In genomic region chr11:65353900-65354264, GRCh38 we compare ENCODE assay signal across 6 cellular contexts. TPM values are rescaled to one million over a fixed set of nuclear protein-coding genes. Genes with fewer than 3 reads are reported as not detected.
DNase-seq lines count a peak whose midpoint lies in the region; ATAC-seq and TF ChIP-seq lines count a peak whose summit lies in the region.

No MANE protein-coding gene starts in this region.

- no peak for TF ChIP-seq POLR2A in upper lobe of left lung (IDR thresholded peaks at IDR 0.05)

- H3K4me3 Mint-ChIP-seq in activated naive CD4-positive, alpha-beta T cell treated with anti-CD3 and anti-CD28 coated beads, Interleukin-2, amount 10 ng/mL, durations not matched to agents 7 days and 5 days, result peak overlapping the region; percentile 67

- CTCF ChIA-PET in activated naive CD4-positive, alpha-beta T cell treated with anti-CD3 and anti-CD28 coated beads, Interleukin-2, amount 10 ng/mL, durations not matched to agents 7 days and 5 days (lab: Charles Lee), result interaction anchor here (0.8 to 1.1 kb wide), 2 partner anchors 24 to 28 kb away, joined by 3 read pairs; no protein-coding TSS in a partner anchor

- 100% methylated on average over 2 of the region's 16 CpGs for WGBS in iPS DF 6.9 (ENCODE audit: insufficient coverage, insufficient read length)
- WGBS in upper lobe of left lung, 2 donors, result 23 to 28% methylated on average over 16 of the region's 16 CpGs

- H3K36me3 ChIP-seq in iPS DF 6.9 (ENCODE audit: control insufficient read depth, insufficient read depth, low read length) (peaks cover 11% of the 10 kb centered on the region), upper lobe of left lung (peaks cover 10 to 45% (median 34%) of the 10 kb centered on the region in 4 donors)

- H3K4me1 ChIP-seq in iPS DF 6.9 (ENCODE audit: control insufficient read depth, insufficient read depth, low read length), result no peaks in the 10 kb centered on the region
- H3K4me1 ChIP-seq in upper lobe of left lung, result peaks cover 16 to 22% (median 21%) of the 10 kb centered on the region in 4 donors

- TF ChIP-seq EP300 in upper lobe of left lung (IDR thresholded peaks at IDR 0.05), result no peak

- H3K36me3 Mint-ChIP-seq in activated naive CD4-positive, alpha-beta T cell treated with anti-CD3 and anti-CD28 coated beads, Interleukin-2, amount 10 ng/mL, durations not matched to agents 7 days and 5 days, result peaks cover 18% of the 10 kb centered on the region

- peak overlapping the region; percentile 79; the same call in 1 of the 2 replicates for H3K4me3 ChIP-seq in iPS DF 6.9 (ENCODE audit: low read length)
- H3K4me3 ChIP-seq in upper lobe of left lung, result peak overlapping the region; percentile 34 to 93 (median 84)

- H3K9me3 Mint-ChIP-seq in activated naive CD4-positive, alpha-beta T cell treated with anti-CD3 and anti-CD28 coated beads, Interleukin-2, amount 10 ng/mL, durations not matched to agents 7 days and 5 days, result no peaks in the 10 kb centered on the region

- no peaks in the 10 kb centered on the region for H3K9me3 ChIP-seq in iPS DF 6.9 (ENCODE audit: control insufficient read depth, insufficient read depth, low read length)
- H3K9me3 ChIP-seq in upper lobe of left lung, result no peaks in the 10 kb centered on the region

- H3K4me1 Mint-ChIP-seq in activated naive CD4-positive, alpha-beta T cell treated with anti-CD3 and anti-CD28 coated beads, Interleukin-2, amount 10 ng/mL, durations not matched to agents 7 days and 5 days, result peaks cover 15% of the 10 kb centered on the region

- no peak for DNase-seq in activated naive CD4-positive, alpha-beta T cell treated with anti-CD3 and anti-CD28 coated beads, Interleukin-2, amount 10 ng/mL, durations not matched to agents 7 days and 5 days
- no peak for DNase-seq in activated naive CD4-positive, alpha-beta T cell treated with anti-CD3 and anti-CD28 coated beads, Interleukin-2, amount 50 U/mL, for 16 hours
- no peak for DNase-seq in iPS DF 6.9 (ENCODE audit: low read depth, low spot score)
- DNase-seq in upper lobe of left lung, result no peak
- no peak for DNase-seq in activated effector memory CD4-positive, alpha-beta T cell treated with anti-CD3 and anti-CD28 coated beads, Interleukin-2, amount 50 U/mL, for 16 hours

- H3K27me3 ChIP-seq in iPS DF 6.9 (ENCODE audit: control insufficient read depth, insufficient read depth, low read length) (no peaks in the 10 kb centered on the region; the same call in 1 of the 2 replicates), upper lobe of left lung (no peaks in the 10 kb centered on the region)

- H3K27ac ChIP-seq in iPS DF 6.9 (ENCODE audit: low read length), result no peak overlapping the region
- H3K27ac ChIP-seq in upper lobe of left lung, result peak overlapping the region; percentile 28 to 81 (median 47)

- no peak overlapping the region for H3K27ac Mint-ChIP-seq in activated naive CD4-positive, alpha-beta T cell treated with anti-CD3 and anti-CD28 coated beads, Interleukin-2, amount 10 ng/mL, durations not matched to agents 7 days and 5 days

- no peak for TF ChIP-seq CTCF in upper lobe of left lung (IDR thresholded peaks at IDR 0.05)

- ATAC-seq in upper lobe of left lung (ENCODE audit: low FRiP score in 2 of 2) (peak in 1 of 2 donors; percentile 7), HG02798 (IDR thresholded peaks at IDR 0.05; ENCODE audit: poor library complexity, unreplicated experiment) (no peak)

- H3K27me3 Mint-ChIP-seq in activated naive CD4-positive, alpha-beta T cell treated with anti-CD3 and anti-CD28 coated beads, Interleukin-2, amount 10 ng/mL, durations not matched to agents 7 days and 5 days, result peaks cover 32% of the 10 kb centered on the region

RNA-seq across cellular contexts. Expression of gene TIGD3, which starts 0.7 kb away (rescaled TPM):
- under 1 TPM in 4 of 6 donors, not detected in 2; 0.15 to 0.51 (median 0.35) TPM for total RNA-seq in upper lobe of left lung

RNA-seq across cellular contexts. Expression of gene DPF2, which starts 20.2 kb away (rescaled TPM):
- 10 to 100 TPM; 32.1 to 68.1 (median 54.7) TPM for total RNA-seq in upper lobe of left lung

RNA-seq across cellular contexts. Expression of gene SLC25A45, which starts 28.6 kb away (rescaled TPM):
- total RNA-seq in upper lobe of left lung, result 10 to 100 TPM in 4 of 6 donors, 1 to 10 TPM in 2; 5.5 to 40.8 (median 19.4) TPM

RNA-seq across cellular contexts. Expression of gene FRMD8, which starts 32.6 kb away (rescaled TPM):
- 10 to 100 TPM; 31.4 to 77.5 (median 45.8) TPM for total RNA-seq in upper lobe of left lung

RNA-seq across cellular contexts. Expression of gene CDC42EP2, which starts 39.2 kb away (rescaled TPM):
- 10 to 100 TPM in 5 of 6 donors, 1 to 10 TPM in 1; 7.7 to 45.2 (median 14.6) TPM for total RNA-seq in upper lobe of left lung
